In genomic region chr1:7852778-7853177, GRCh38 we compare ENCODE assay signal across 25 cellular contexts. TPM values are rescaled to one million over a fixed set of nuclear protein-coding genes. Genes with fewer than 3 reads are reported as not detected.
"Had no signal": no experiment of that assay in that cellular context is flagged by ENCODE, and none has a peak within 500 bp of the region (broad histone marks: within the 10 kb centered on the region; RNA-seq: fewer than 3 reads in every experiment).

Gene UTS2, minus strand, starts transcription at chr1:7853065. Its CDS starts 62 bp downstream, at chr1:7853003.

- H3K4me1 ChIP-seq: ascending aorta, colonic mucosa, foreskin keratinocyte, pancreas, right lobe of liver, stomach had no signal

- H3K9me3 ChIP-seq: ascending aorta, colonic mucosa, neutrophil, pancreas, right lobe of liver, stomach had no signal

- H3K27ac Mint-ChIP-seq: activated naive CD4-positive, alpha-beta T cell treated with anti-CD3 and anti-CD28 coated beads, Interleukin-2, amount 50 U/mL, for 24 hours; stimulated activated effector memory CD8-positive, alpha-beta T cell treated with anti-CD3 and anti-CD28 coated beads, Interleukin-12 subunit alpha, Interleukin-12 subunit beta, amount 100 ng/mL, for 72 hours; T-helper 2 cell treated with Interferon-gamma antibody and Interleukin-4, amounts not matched to agents 5 μg/mL and 100 μg/mL, for 36 hours; type B pancreatic cell had no signal

- H3K27me3 Mint-ChIP-seq: activated naive CD4-positive, alpha-beta T cell treated with anti-CD3 and anti-CD28 coated beads, Interleukin-2, amount 50 U/mL, for 24 hours had no signal

- H3K36me3 ChIP-seq: ascending aorta, colonic mucosa, neutrophil, pancreas, right lobe of liver, stomach had no signal

- H3K4me1 Mint-ChIP-seq: activated naive CD4-positive, alpha-beta T cell treated with anti-CD3 and anti-CD28 coated beads, Interleukin-2, amount 50 U/mL, for 24 hours; stimulated activated effector memory CD8-positive, alpha-beta T cell treated with anti-CD3 and anti-CD28 coated beads, Interleukin-12 subunit alpha, Interleukin-12 subunit beta, amount 100 ng/mL, for 72 hours had no signal

- H3K27ac ChIP-seq: ascending aorta, colonic mucosa, foreskin keratinocyte, neutrophil, pancreas, right lobe of liver, stomach had no signal

- DNase-seq: activated CD4-positive, alpha-beta T cell treated with anti-CD3 and anti-CD28 coated beads, Interleukin-2, amount 50 U/mL, for 1 hour; activated CD4-positive, CD25-positive, alpha-beta regulatory T cell treated with anti-CD3 and anti-CD28 coated beads, Interleukin-2, amount 50 U/mL, for 72 hours; activated CD8-positive, alpha-beta memory T cell treated with anti-CD3 and anti-CD28 coated beads, Interleukin-2, amount 50 U/mL, for 4 hours; activated effector memory CD4-positive, alpha-beta T cell treated with anti-CD3 and anti-CD28 coated beads, Interleukin-2, amount 50 U/mL, for 16 hours; activated T-cell treated with anti-CD3 and anti-CD28 coated beads, Interleukin-2, amount 50 U/mL, for 48 hours; colonic mucosa; foreskin keratinocyte; hippocampal formation; pancreas; right lobe of liver; small intestine; stimulated activated CD4-positive, alpha-beta T cell treated with anti-CD3 and anti-CD28 coated beads, Interleukin-4, amount 100 ng/mL, for 24 hours; stomach had no signal

- H3K4me3 Mint-ChIP-seq: activated naive CD4-positive, alpha-beta T cell treated with anti-CD3 and anti-CD28 coated beads, Interleukin-2, amount 50 U/mL, for 24 hours; central memory CD8-positive, alpha-beta T cell; stimulated activated effector memory CD8-positive, alpha-beta T cell treated with anti-CD3 and anti-CD28 coated beads, Interleukin-12 subunit alpha, Interleukin-12 subunit beta, amount 100 ng/mL, for 72 hours; T-helper 2 cell treated with Interferon-gamma antibody and Interleukin-4, amounts not matched to agents 5 μg/mL and 100 μg/mL, for 36 hours; type B pancreatic cell had no signal

- H3K36me3 Mint-ChIP-seq: stimulated activated effector memory CD8-positive, alpha-beta T cell treated with anti-CD3 and anti-CD28 coated beads, Interleukin-12 subunit alpha, Interleukin-12 subunit beta, amount 100 ng/mL, for 72 hours; type B pancreatic cell had no signal

- H3K27me3 ChIP-seq: ascending aorta, colonic mucosa, foreskin keratinocyte, pancreas, right lobe of liver, stomach had no signal

- H3K4me3 ChIP-seq: ascending aorta, colonic mucosa, pancreas, right lobe of liver, stomach had no signal

- ATAC-seq: foreskin keratinocyte; pancreas; stimulated activated effector memory CD8-positive, alpha-beta T cell treated with anti-CD3 and anti-CD28 coated beads, Interleukin-12 subunit alpha, Interleukin-12 subunit beta, amount 100 ng/mL, for 72 hours had no signal

- H3K9me3 Mint-ChIP-seq: activated naive CD4-positive, alpha-beta T cell treated with anti-CD3 and anti-CD28 coated beads, Interleukin-2, amount 50 U/mL, for 24 hours; central memory CD8-positive, alpha-beta T cell; stimulated activated effector memory CD8-positive, alpha-beta T cell treated with anti-CD3 and anti-CD28 coated beads, Interleukin-12 subunit alpha, Interleukin-12 subunit beta, amount 100 ng/mL, for 72 hours; T-helper 2 cell treated with Interferon-gamma antibody and Interleukin-4, amounts not matched to agents 5 μg/mL and 100 μg/mL, for 36 hours; type B pancreatic cell had no signal

RNA-seq across cellular contexts. Expression of gene UTS2, which starts in this region (rescaled TPM):
- total RNA-seq: ascending aorta, epithelial cell of proximal tubule, fibroblast of lung, foreskin keratinocyte, left lobe of liver, lung microvascular endothelial cell, pancreas, right lobe of liver, temporal lobe had no signal
